ENCODE assay signal across 1 cellular context in the genomic region with DNA sequence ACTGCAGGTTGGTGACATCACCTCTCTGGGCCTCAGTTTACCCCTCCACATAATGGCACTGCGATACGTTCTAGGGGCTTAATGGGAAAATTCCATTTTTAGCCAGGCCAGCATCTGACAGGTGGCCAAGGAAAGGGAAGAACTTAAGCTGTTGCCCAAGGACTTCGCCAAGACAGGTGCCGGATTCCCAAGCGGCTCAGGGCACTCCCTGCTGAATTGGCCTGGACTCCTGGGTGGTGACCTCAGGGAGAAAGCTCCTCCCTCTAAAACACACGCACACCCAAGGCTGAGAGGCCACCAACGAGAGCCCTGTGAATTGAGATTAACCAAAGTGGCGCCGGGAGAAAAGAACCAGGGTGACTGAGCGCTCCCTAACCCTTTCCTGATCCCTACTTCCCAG.
TF ChIP-seq lines count a peak whose summit lies in the region.

No MANE protein-coding gene starts in this region.

TF ChIP-seq in IMR-90, 13 proteins besides CTCF, POLR2A, EP300 and RAD21 (continued from another document):
- TF ChIP-seq NFE2L2 (IDR thresholded peaks at IDR 0.05; ENCODE audit: low read depth, low read length) = no peak
- TF ChIP-seq CEBPB (IDR thresholded peaks at IDR 0.05; ENCODE audit: low read depth, low read length) = no peak
